ENCODE assay signal across 8 cellular contexts in the genomic region with DNA sequence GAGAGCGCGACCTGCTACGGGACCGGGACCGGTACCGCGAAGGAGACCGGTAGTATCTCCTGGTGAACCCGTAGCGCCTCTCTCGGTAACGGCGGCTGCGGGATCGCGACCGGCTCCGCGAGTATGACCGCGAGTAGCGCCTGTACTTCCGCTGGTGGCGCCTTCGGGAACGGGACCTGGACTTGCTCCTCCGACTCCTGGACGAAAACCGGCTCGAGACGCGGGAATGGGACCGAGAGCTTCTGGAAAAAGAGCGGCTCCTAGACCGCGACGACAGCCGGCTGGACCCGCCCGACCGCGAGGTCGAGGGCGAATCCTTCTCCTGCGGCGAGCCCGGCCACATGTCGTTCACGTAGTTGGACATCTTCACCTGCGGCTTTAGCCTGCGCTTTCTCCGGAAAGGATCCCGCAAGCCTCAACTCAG. TPM values are rescaled to one million over a fixed set of nuclear protein-coding genes. Genes with fewer than 3 reads are reported as not detected.
DNase-seq lines count a peak whose midpoint lies in the region; ATAC-seq, FAIRE-seq and TF ChIP-seq lines count a peak whose summit lies in the region.

No MANE protein-coding gene starts in this region.

- no peaks in the 10 kb centered on the region for H3K9me2 ChIP-seq in MM.1S (replicated peaks; ENCODE audit: insufficient read depth, low read length)

- dilution Hi-C loops in keratinocyte (cut with MboI; ENCODE audit: extremely low pct_ligation_motif_present, low sequenced_read_pairs) = no loop called here

- peak overlapping the region; percentile 93 for H3K4me3 Mint-ChIP-seq in stimulated activated effector memory CD8-positive, alpha-beta T cell treated with anti-CD3 and anti-CD28 coated beads, Interleukin-12 subunit alpha, Interleukin-12 subunit beta, amount 100 ng/mL, for 72 hours

- H3K4me1 Mint-ChIP-seq in stimulated activated effector memory CD8-positive, alpha-beta T cell treated with anti-CD3 and anti-CD28 coated beads, Interleukin-12 subunit alpha, Interleukin-12 subunit beta, amount 100 ng/mL, for 72 hours = peaks cover 50% of the 10 kb centered on the region

- FAIRE-seq in keratinocyte (lab: Jason Lieb, UNC) = no peak

- DNase-seq in Ammon's horn (ENCODE audit: low spot score) (peak; percentile 54), MM.1S (no peak), keratinocyte (ENCODE audit: low read depth, low spot score) (no peak)
- peak in 1 of 2 donors; percentile 77 for DNase-seq in stimulated activated effector memory CD8-positive, alpha-beta T cell treated with anti-CD3 and anti-CD28 coated beads, Interleukin-12 subunit alpha, Interleukin-12 subunit beta, amount 100 ng/mL, for 72 hours (ENCODE audit: low spot score in 2 of 2)

- H3K9ac ChIP-seq in MM.1S (ENCODE audit: low read length) (peak overlapping the region; percentile 96), keratinocyte (ENCODE audit: control insufficient read depth, extremely low read depth, insufficient read depth, low read length) (peak overlapping the region; percentile 97)

- H3K9me1 ChIP-seq in keratinocyte (ENCODE audit: control insufficient read depth, extremely low read depth, insufficient read depth, low read length) = no peaks in the 10 kb centered on the region

- peaks cover 78% of the 10 kb centered on the region for H3K36me3 Mint-ChIP-seq in stimulated activated effector memory CD8-positive, alpha-beta T cell treated with anti-CD3 and anti-CD28 coated beads, Interleukin-12 subunit alpha, Interleukin-12 subunit beta, amount 100 ng/mL, for 72 hours

- H3K27me3 ChIP-seq in MM.1S (replicated peaks; ENCODE audit: insufficient read depth, low read length) (no peaks in the 10 kb centered on the region), keratinocyte (ENCODE audit: control insufficient read depth, extremely low read depth, insufficient read depth, low read length) (no peaks in the 10 kb centered on the region)

- peak overlapping the region; percentile 90 for H3K4me2 ChIP-seq in MM.1S (ENCODE audit: low read depth, low read length)
- H3K4me2 ChIP-seq in keratinocyte (ENCODE audit: control insufficient read depth, extremely low read depth, insufficient read depth, low read depth, low read length) = peak overlapping the region; percentile 95

- H3F3A ChIP-seq in MM.1S (ENCODE audit: insufficient read depth, low read length) = peaks cover 36% of the 10 kb centered on the region

- H3K79me2 ChIP-seq in MM.1S (ENCODE audit: low read length) (peaks cover 56% of the 10 kb centered on the region), keratinocyte (ENCODE audit: control insufficient read depth, insufficient read depth, low read length) (peaks cover 32% of the 10 kb centered on the region)

- peaks cover 15% of the 10 kb centered on the region for H4K20me1 ChIP-seq in MM.1S (ENCODE audit: insufficient read depth, low read length)
- H4K20me1 ChIP-seq in keratinocyte (ENCODE audit: control insufficient read depth, extremely low read depth, insufficient read depth, low read length) = peaks cover 12% of the 10 kb centered on the region

- H3K36me3 ChIP-seq in MM.1S (replicated peaks; ENCODE audit: insufficient read depth, low read length) (peaks cover 24% of the 10 kb centered on the region), keratinocyte (ENCODE audit: control insufficient read depth in 2 of 2, extremely low read depth in 1 of 2, insufficient read depth in 2 of 2, low read length in 2 of 2) (peaks cover 15 to 32% of the 10 kb centered on the region in 2 experiments)

- peak; percentile 12 for ATAC-seq in GM19463 (IDR thresholded peaks at IDR 0.05; ENCODE audit: unreplicated experiment)
- no peak for ATAC-seq in stimulated activated effector memory CD8-positive, alpha-beta T cell treated with anti-CD3 and anti-CD28 coated beads, Interleukin-12 subunit alpha, Interleukin-12 subunit beta, amount 100 ng/mL, for 72 hours
- ATAC-seq in GM18861 (IDR thresholded peaks at IDR 0.05; ENCODE audit: unreplicated experiment) = no peak
- no peak for ATAC-seq in HG03571 (IDR thresholded peaks at IDR 0.05; ENCODE audit: unreplicated experiment)

- TF ChIP-seq CTCF in MM.1S (IDR thresholded peaks at IDR 0.05; ENCODE audit: low read length) = no peak
- TF ChIP-seq CTCF in keratinocyte (optimal IDR thresholded peaks at IDR 0.05 in 1 of 3, IDR thresholded peaks at IDR 0.05 in 1 of 3, conservative IDR thresholded peaks at IDR 0.05 in 1 of 3; ENCODE audit: extremely low read depth in 1 of 3, insufficient read depth in 2 of 3, low read length in 3 of 3) = peak in 1 of 3 experiments; percentile 6

- H3K9me3 ChIP-seq in MM.1S (replicated peaks; ENCODE audit: insufficient read depth, low read length) = no peaks in the 10 kb centered on the region
- H3K9me3 ChIP-seq in keratinocyte (ENCODE audit: control insufficient read depth, low read depth, low read length) = no peaks in the 10 kb centered on the region

- H2AFZ ChIP-seq in MM.1S (ENCODE audit: low read length) = no peak overlapping the region; the same call in 1 of the 2 replicates
- H2AFZ ChIP-seq in keratinocyte (ENCODE audit: control insufficient read depth, low read length) = no peak overlapping the region

- H3K27ac ChIP-seq in MM.1S (ENCODE audit: low read length) = peak overlapping the region; percentile 94
- H3K27ac ChIP-seq in angular gyrus (ENCODE audit: low read depth, low read length) = peak overlapping the region; percentile 99
- peak overlapping the region; percentile 93 for H3K27ac ChIP-seq in keratinocyte (ENCODE audit: control insufficient read depth, insufficient read depth, low read length)

- peak overlapping the region; percentile 99 for H3K27ac Mint-ChIP-seq in stimulated activated effector memory CD8-positive, alpha-beta T cell treated with anti-CD3 and anti-CD28 coated beads, Interleukin-12 subunit alpha, Interleukin-12 subunit beta, amount 100 ng/mL, for 72 hours

- H3K9me3 Mint-ChIP-seq in stimulated activated effector memory CD8-positive, alpha-beta T cell treated with anti-CD3 and anti-CD28 coated beads, Interleukin-12 subunit alpha, Interleukin-12 subunit beta, amount 100 ng/mL, for 72 hours = no peaks in the 10 kb centered on the region

- H3K4me3 ChIP-seq in MM.1S (ENCODE audit: low read length) (peak overlapping the region; percentile 90), keratinocyte (ENCODE audit: control insufficient read depth in 2 of 3, extremely low read depth in 1 of 3, insufficient read depth in 2 of 3, low read depth in 1 of 3, low read length in 3 of 3) (peak overlapping the region; percentile 77 to 100 (median 97))

- H3K4me1 ChIP-seq in MM.1S (ENCODE audit: low read length) (peaks cover 23% of the 10 kb centered on the region; the same call in 1 of the 2 replicates), keratinocyte (ENCODE audit: control insufficient read depth, extremely low read depth, insufficient read depth, low read length) (peaks cover 14% of the 10 kb centered on the region)

RNA-seq across cellular contexts. Expression of gene RSRP1, which starts 0.6 kb away (rescaled TPM):
- polyA plus RNA-seq in keratinocyte = 23.4 to 71.2 TPM (median 47.6 TPM) in 3 replicates
- 222 TPM for polyA plus RNA-seq in keratinocyte (2011; ENCODE audit: low read depth)
- polyA plus RNA-seq in keratinocyte (2011; cell fraction: cytosol; rRNA removed) = 4.1 and 6.7 TPM in 2 replicates
- polyA plus RNA-seq in keratinocyte (2011; cell fraction: nucleus; rRNA removed) = 195 and 236 TPM in 2 replicates
- polyA plus RNA-seq in keratinocyte (2012; ENCODE audit: low replicate concordance) = 16.6 and 73.3 TPM in 2 replicates
- 12.7 to 51.5 TPM (median 35.9 TPM) in 3 replicates for polyA minus RNA-seq in keratinocyte
- 12.3 TPM for polyA minus RNA-seq in keratinocyte (2011; cell fraction: cytosol; rRNA and poly(A)+ RNA removed)
- 71.4 and 90.7 TPM in 2 replicates for polyA minus RNA-seq in keratinocyte (2011; cell fraction: nucleus; rRNA and poly(A)+ RNA removed)

RNA-seq across cellular contexts. Expression of gene SYF2, which starts 14.3 kb away (rescaled TPM):
- 19.3 to 31.8 TPM (median 20.6 TPM) in 3 replicates for polyA plus RNA-seq in keratinocyte
- polyA plus RNA-seq in keratinocyte (2011; ENCODE audit: low read depth) = 176 TPM
- polyA plus RNA-seq in keratinocyte (2011; cell fraction: cytosol; rRNA removed) = 19.3 and 36.1 TPM in 2 replicates
- polyA plus RNA-seq in keratinocyte (2011; cell fraction: nucleus; rRNA removed) = 14.8 and 23.5 TPM in 2 replicates
- 27.8 and 63.5 TPM in 2 replicates for polyA plus RNA-seq in keratinocyte (2012; ENCODE audit: low replicate concordance)
- 1.6 to 5.3 TPM in 2 of 3 replicates, not detected in the other for polyA minus RNA-seq in keratinocyte
- 9.0 TPM for polyA minus RNA-seq in keratinocyte (2011; cell fraction: cytosol; rRNA and poly(A)+ RNA removed)
- 3.3 and 7.8 TPM in 2 replicates for polyA minus RNA-seq in keratinocyte (2011; cell fraction: nucleus; rRNA and poly(A)+ RNA removed)

RNA-seq across cellular contexts. Expression of gene RHD, which starts 25.7 kb away (rescaled TPM):
- polyA plus RNA-seq in keratinocyte = not detected in 3 replicates
- polyA plus RNA-seq in keratinocyte (2011; ENCODE audit: low read depth) = not detected
- polyA plus RNA-seq in keratinocyte (2011; cell fraction: cytosol; rRNA removed) = not detected in 2 replicates
- not detected in 2 replicates for polyA plus RNA-seq in keratinocyte (2011; cell fraction: nucleus; rRNA removed)
- polyA plus RNA-seq in keratinocyte (2012; ENCODE audit: low replicate concordance) = 0.06 TPM in 1 of 2 replicates, not detected in the other
- not detected in 3 replicates for polyA minus RNA-seq in keratinocyte
- polyA minus RNA-seq in keratinocyte (2011; cell fraction: cytosol; rRNA and poly(A)+ RNA removed) = not detected
- not detected in 2 replicates for polyA minus RNA-seq in keratinocyte (2011; cell fraction: nucleus; rRNA and poly(A)+ RNA removed)
